In genomic region chr15:56366211-56366610, GRCh38 we compare ENCODE assay signal across 10 cellular contexts. TPM values are rescaled to one million over a fixed set of nuclear protein-coding genes. Genes with fewer than 3 reads are reported as not detected.
DNase-seq lines count a peak whose midpoint lies in the region; ATAC-seq, FAIRE-seq and TF ChIP-seq lines count a peak whose summit lies in the region.
"Had no signal": no experiment of that assay in that cellular context is flagged by ENCODE, and none has a peak within 500 bp of the region (broad histone marks: within the 10 kb centered on the region; RNA-seq: fewer than 3 reads in every experiment).

No MANE protein-coding gene starts in this region.

- H3K4me1 Mint-ChIP-seq in naive B cell, result peaks cover 11 to 18% (median 12%) of the 10 kb centered on the region in 3 donors

- POLR2A ChIA-PET in K562 (lab: Yijun Ruan, JAX), result no interaction called here

- CTCF ChIA-PET in K562 (lab: Yijun Ruan, JAX; ENCODE audit: low intra/inter-chr PET ratio), result no interaction called here

- WGBS in K562 (ENCODE audit: insufficient coverage, low coverage, missing lambda C conversion rate), result 7% methylated on average over 2 of the region's 2 CpGs

- peaks cover 10 to 17% (median 12%) of the 10 kb centered on the region in 3 donors for H3K27me3 Mint-ChIP-seq in naive B cell

- peaks cover 0 to 7% (median 0%) of the 10 kb centered on the region in 7 donors for H3K9me3 Mint-ChIP-seq in naive B cell
- H3K9me3 Mint-ChIP-seq in activated naive CD4-positive, alpha-beta T cell treated with anti-CD3 and anti-CD28 coated beads, Interleukin-2, amount 50 U/mL, for 72 hours, result peaks cover 0 to 4% of the 10 kb centered on the region in 2 donors

- in situ Hi-C loops in K562 (cut with MboI), result no loop called here

- H4K20me1 ChIP-seq in K562 (replicated peaks; ENCODE audit: control insufficient read depth, insufficient read depth, low read length), result no peaks in the 10 kb centered on the region

- TF ChIP-seq EP300 in K562 (IDR thresholded peaks at IDR 0.05; ENCODE audit: low read length), result no peak

- peak; percentile 59 for FAIRE-seq in K562 (lab: Jason Lieb, UNC)
- FAIRE-seq: RCC 7860 had no signal

- TF ChIP-seq RAD21 in K562 (CRISPR knock-in tag; conservative IDR thresholded peaks at IDR 0.05 in 1 of 2, IDR thresholded peaks at IDR 0.05 in 1 of 2), result no peak

- H3K4me2 ChIP-seq in K562 (ENCODE audit: insufficient read depth, low read length), result peak overlapping the region; percentile 85

- TF ChIP-seq CTCF in AG10803 (conservative IDR thresholded peaks at IDR 0.05; ENCODE audit: low read length), result no peak
- no peak for TF ChIP-seq CTCF in HFF-Myc (IDR thresholded peaks at IDR 0.05; ENCODE audit: low read depth, low read length, missing control alignments)
- TF ChIP-seq CTCF in K562 (IDR thresholded peaks at IDR 0.05 in 2 of 3, conservative IDR thresholded peaks at IDR 0.05 in 1 of 3; ENCODE audit: insufficient read depth in 2 of 3, low read depth in 1 of 3, low read length in 3 of 3), result no peak

- BruUV-seq in K562 (replicated peaks; lab: Mats Ljungman, UMichigan), result no TSS peak

- H3K9me1 ChIP-seq in K562 (ENCODE audit: control insufficient read depth, insufficient read depth, low read length), result no peaks in the 10 kb centered on the region

- H3K27ac ChIP-seq in K562 (ENCODE audit: extremely low read depth, low read depth, low read length), result no peak overlapping the region

- no peaks in the 10 kb centered on the region for H3K36me3 Mint-ChIP-seq in naive B cell
- peaks cover 0 to 21% of the 10 kb centered on the region in 2 donors for H3K36me3 Mint-ChIP-seq in activated naive CD4-positive, alpha-beta T cell treated with anti-CD3 and anti-CD28 coated beads, Interleukin-2, amount 50 U/mL, for 72 hours

- intact Hi-C loops in K562 (cut with micrococcal nuclease), result no loop called here

- no peak for TF ChIP-seq POLR2A in K562 (conservative IDR thresholded peaks at IDR 0.05)

- peak overlapping the region; percentile 66 to 96 (median 92) for H3K4me3 Mint-ChIP-seq in naive B cell

- H3K4me3 ChIP-seq in AG10803 (ENCODE audit: low read length) (peak overlapping the region; percentile 85; the same call in 1 of the 2 replicates), HFF-Myc (replicated peaks; ENCODE audit: low read depth, low read length) (peak overlapping the region; percentile 82), K562 (no peak overlapping the region)

- H3K36me3 ChIP-seq in K562 (ENCODE audit: control insufficient read depth, insufficient read depth, low read length), result no peaks in the 10 kb centered on the region

- peak overlapping the region in 4 of 6 donors; percentile 4 to 70 (median 28) for H3K27ac Mint-ChIP-seq in naive B cell
- H3K27ac Mint-ChIP-seq in activated naive CD4-positive, alpha-beta T cell treated with anti-CD3 and anti-CD28 coated beads, Interleukin-2, amount 50 U/mL, for 72 hours, result no peak overlapping the region

- no peaks in the 10 kb centered on the region for H3K9me3 ChIP-seq in K562 (replicated peaks; ENCODE audit: control insufficient read depth, insufficient read depth, low read depth, low read length)

- H3K79me2 ChIP-seq in K562 (ENCODE audit: control insufficient read depth, insufficient read depth, low read length), result no peaks in the 10 kb centered on the region

- H3K4me1 ChIP-seq in K562 (replicated peaks in 1 of 2; ENCODE audit: control insufficient read depth in 2 of 2, insufficient read depth in 2 of 2, low read length in 2 of 2), result peaks cover 4% of the 10 kb centered on the region in 2 experiments; a peak in 2 of 5 replicates

- no peaks in the 10 kb centered on the region for H3K27me3 ChIP-seq in K562 (ENCODE audit: control insufficient read depth in 2 of 2, insufficient read depth in 2 of 2, low read length in 2 of 2)

- no peak overlapping the region for H3K9ac ChIP-seq in K562 (ENCODE audit: insufficient read depth in 1 of 2, low read depth in 2 of 2, low read length in 2 of 2)

- no peak for ATAC-seq in K562
- ATAC-seq in naive B cell (ENCODE audit: low read depth in 2 of 2), result no peak
- ATAC-seq in activated naive CD4-positive, alpha-beta T cell treated with anti-CD3 and anti-CD28 coated beads, Interleukin-2, amount 50 U/mL, for 72 hours, result no peak

- H2AFZ ChIP-seq in K562 (ENCODE audit: low read depth, low read length), result peak overlapping the region; percentile 93

- DNase-seq in AG10803 (ENCODE audit: low read depth) (no peak), HFF-Myc (ENCODE audit: extremely low read depth, low read depth) (no peak), K562 (ENCODE audit: extremely low read depth in 1 of 4, low spot score in 3 of 4) (no peak), naive B cell (no peak), HK-2 (ENCODE audit: unreplicated experiment) (no peak), NCI-H748 (lab: John Stamatoyannopoulos, UW; ENCODE audit: unreplicated experiment) (no peak), Kasumi-1 (lab: John Stamatoyannopoulos, UW) (no peak)
- DNase-seq in activated naive CD4-positive, alpha-beta T cell treated with anti-CD3 and anti-CD28 coated beads, Interleukin-2, amount 50 U/mL, for 72 hours (ENCODE audit: low spot score in 2 of 2), result no peak
- DNase-seq: substantia nigra had no signal

TF ChIP-seq in K562, 482 proteins besides CTCF, POLR2A, EP300 and RAD21:
- TF ChIP-seq, protein P1, sequence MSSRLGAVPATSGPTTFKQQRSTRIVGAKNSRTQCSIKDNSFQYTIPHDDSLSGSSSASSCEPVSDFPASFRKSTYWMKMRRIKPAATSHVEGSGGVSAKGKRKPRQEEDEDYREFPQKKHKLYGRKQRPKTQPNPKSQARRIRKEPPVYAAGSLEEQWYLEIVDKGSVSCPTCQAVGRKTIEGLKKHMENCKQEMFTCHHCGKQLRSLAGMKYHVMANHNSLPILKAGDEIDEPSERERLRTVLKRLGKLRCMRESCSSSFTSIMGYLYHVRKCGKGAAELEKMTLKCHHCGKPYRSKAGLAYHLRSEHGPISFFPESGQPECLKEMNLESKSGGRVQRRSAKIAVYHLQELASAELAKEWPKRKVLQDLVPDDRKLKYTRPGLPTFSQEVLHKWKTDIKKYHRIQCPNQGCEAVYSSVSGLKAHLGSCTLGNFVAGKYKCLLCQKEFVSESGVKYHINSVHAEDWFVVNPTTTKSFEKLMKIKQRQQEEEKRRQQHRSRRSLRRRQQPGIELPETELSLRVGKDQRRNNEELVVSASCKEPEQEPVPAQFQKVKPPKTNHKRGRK (tag; IDR thresholded peaks at IDR 0.05), result peak; percentile 57; the same call in 1 of the 2 replicates
- no peak for TF ChIP-seq ZNF347 (CRISPR knock-in tag; IDR thresholded peaks at IDR 0.05; ENCODE audit: low read depth)

RNA-seq across cellular contexts. Expression of gene TEX9, which starts 1.0 kb away (rescaled TPM):
- 1.4 and 4.5 TPM in 2 replicates for total RNA-seq in K562 (2011; cell fraction: chromatin; rRNA removed; ENCODE audit: low replicate concordance)
- total RNA-seq in K562 (2011; cell fraction: nucleolus; rRNA removed), result 0.66 and 0.83 TPM in 2 replicates
- 1.2 and 2.0 TPM in 2 replicates for total RNA-seq in K562 (2011; cell fraction: nucleoplasm; rRNA removed)
- total RNA-seq in K562 (2014; rRNA removed), result 0.82 and 2.3 TPM in 2 replicates
- total RNA-seq in K562 (2014; rRNA removed; fragmentation: Illumina TruSeq; extraction: Trizol), result 2.8 and 3.3 TPM in 2 replicates
- 2.7 and 3.6 TPM in 2 replicates for total RNA-seq in K562 (2015; rRNA removed; fragmentation: Illumina TruSeq; extraction: Trizol)
- 2.1 and 2.7 TPM in 2 replicates for total RNA-seq in K562 (2021)
- polyA plus RNA-seq in K562 (2011; rRNA removed), result 0.93 and 1.1 TPM in 2 replicates
- polyA plus RNA-seq in K562 (2011; cell fraction: cytosol; rRNA removed), result 0.30 and 0.37 TPM in 2 replicates
- polyA plus RNA-seq in K562 (2011; cell fraction: nucleus; rRNA removed), result 0.81 and 1.5 TPM in 2 replicates
- polyA plus RNA-seq in K562 (2012), result 2.3 and 5.4 TPM in 2 replicates
- 2.5 and 3.4 TPM in 2 replicates for polyA plus RNA-seq in K562 (2014; fragmentation: Illumina TruSeq; extraction: Trizol)
- 1 to 10 TPM; 2.1 to 2.4 TPM for polyA plus RNA-seq in K562 (2014; fragmentation: Nextera tagmentation; extraction: Ambion mirVana)
- 1.9 and 2.4 TPM in 2 replicates for polyA plus RNA-seq in K562 (2014; rRNA removed)
- polyA minus RNA-seq in K562 (2011; rRNA and poly(A)+ RNA removed), result 2.1 and 2.3 TPM in 2 replicates
- 1.1 TPM in 1 of 2 replicates, not detected in the other for polyA minus RNA-seq in K562 (2011; cell fraction: cytosol; rRNA and poly(A)+ RNA removed)
- polyA minus RNA-seq in K562 (2011; cell fraction: nucleus; rRNA and poly(A)+ RNA removed), result 2.8 and 4.3 TPM in 2 replicates
- polyA plus RNA-seq in naive B cell (ENCODE audit: low read depth in 6 of 6), result 1 to 10 TPM in 1 of 6 donors, under 1 TPM in 4, not detected in 1; 0.48 to 1.5 (median 0.55) TPM
- 1 to 10 TPM in 1 of 2 donors, under 1 TPM in 1; 0.41 to 1.5 TPM for total RNA-seq in activated naive CD4-positive, alpha-beta T cell treated with anti-CD3 and anti-CD28 coated beads, Interleukin-2, amount 50 U/mL, for 72 hours

Comparison
In these comparisons a context has a peak if more than half of its experiments do, and no peak if none do; other contexts are left out.
1. H3K27ac Mint-ChIP-seq: peak in naive B cell (4 of 6); none in activated naive CD4-positive, alpha-beta T cell treated with anti-CD3 and anti-CD28 coated beads, Interleukin-2, amount 50 U/mL, for 72 hours (0 of 2).